17 cellular contexts compared by ENCODE assay signal in genomic region chr5:14068136-14068535, GRCh38.
DNase-seq lines count a peak whose midpoint lies in the region; ATAC-seq and TF ChIP-seq lines count a peak whose summit lies in the region.
"Had no signal": no experiment of that assay in that cellular context is flagged by ENCODE, and none has a peak within 500 bp of the region (broad histone marks: within the 10 kb centered on the region; RNA-seq: fewer than 3 reads in every experiment).

No MANE protein-coding gene starts in this region.

- DNase-seq in AG10803 (ENCODE audit: low read depth) (peak; percentile 78), GM03348 (ENCODE audit: low spot score) (peak; percentile 26), RPMI7951 (ENCODE audit: low read depth) (peak; percentile 70), fibroblast of peridontal ligament (ENCODE audit: extremely low read depth) (peak; percentile 67)
- no peak for DNase-seq in activated naive CD8-positive, alpha-beta T cell treated with anti-CD3 and anti-CD28 coated beads, Interleukin-2, amount 50 U/mL, for 24 hours
- DNase-seq: Calu3; CD8-positive, alpha-beta T cell; DMS79 treated with DMSO at 0.1 percent for 48 hours; GOT3; H9; KBM-7 had no signal

- ATAC-seq in HG02840 (IDR thresholded peaks at IDR 0.05; ENCODE audit: low FRiP score, unreplicated experiment) = no peak
- no peak for ATAC-seq in activated naive CD8-positive, alpha-beta T cell treated with anti-CD3 and anti-CD28 coated beads, Interleukin-2, amount 50 U/mL, for 24 hours
- no peak for ATAC-seq in GM18511 (IDR thresholded peaks at IDR 0.05; ENCODE audit: unreplicated experiment)
- ATAC-seq: A549; CD8-positive, alpha-beta T cell had no signal

- no peak overlapping the region for H3K4me3 Mint-ChIP-seq in activated naive CD8-positive, alpha-beta T cell treated with anti-CD3 and anti-CD28 coated beads, Interleukin-2, amount 50 U/mL, for 24 hours
- H3K4me3 Mint-ChIP-seq: B cell; CD8-positive, alpha-beta T cell; H9; IgD-negative memory B cell had no signal

- no peaks in the 10 kb centered on the region for H3K27me3 Mint-ChIP-seq in activated naive CD8-positive, alpha-beta T cell treated with anti-CD3 and anti-CD28 coated beads, Interleukin-2, amount 50 U/mL, for 24 hours

- no peaks in the 10 kb centered on the region for H3K4me1 Mint-ChIP-seq in activated naive CD8-positive, alpha-beta T cell treated with anti-CD3 and anti-CD28 coated beads, Interleukin-2, amount 50 U/mL, for 24 hours
- H3K4me1 Mint-ChIP-seq: B cell, H9, IgD-negative memory B cell had no signal

- no peaks in the 10 kb centered on the region for H3K36me3 Mint-ChIP-seq in activated naive CD8-positive, alpha-beta T cell treated with anti-CD3 and anti-CD28 coated beads, Interleukin-2, amount 50 U/mL, for 24 hours (ENCODE audit: low read depth)
- H3K36me3 Mint-ChIP-seq: CD8-positive, alpha-beta T cell; IgD-negative memory B cell had no signal

- no peaks in the 10 kb centered on the region for H3K9me3 Mint-ChIP-seq in activated naive CD8-positive, alpha-beta T cell treated with anti-CD3 and anti-CD28 coated beads, Interleukin-2, amount 50 U/mL, for 24 hours
- H3K9me3 Mint-ChIP-seq: H9, IgD-negative memory B cell had no signal

- H3K4me3 ChIP-seq in AG10803 (ENCODE audit: low read length) = no peak overlapping the region
- H3K4me3 ChIP-seq: A549; BLaER1 treated with 17β-estradiol and CSF1 and Interleukin-3, amounts not matched to agents 10 nM and 100 nM had no signal

- no peak overlapping the region for H3K27ac Mint-ChIP-seq in activated naive CD8-positive, alpha-beta T cell treated with anti-CD3 and anti-CD28 coated beads, Interleukin-2, amount 50 U/mL, for 24 hours
- H3K27ac Mint-ChIP-seq: B cell; CD8-positive, alpha-beta T cell; H9; IgD-negative memory B cell had no signal

- TF ChIP-seq CTCF in AG10803 (conservative IDR thresholded peaks at IDR 0.05; ENCODE audit: low read length) = no peak
